10 cellular contexts compared by ENCODE assay signal in the genomic region with DNA sequence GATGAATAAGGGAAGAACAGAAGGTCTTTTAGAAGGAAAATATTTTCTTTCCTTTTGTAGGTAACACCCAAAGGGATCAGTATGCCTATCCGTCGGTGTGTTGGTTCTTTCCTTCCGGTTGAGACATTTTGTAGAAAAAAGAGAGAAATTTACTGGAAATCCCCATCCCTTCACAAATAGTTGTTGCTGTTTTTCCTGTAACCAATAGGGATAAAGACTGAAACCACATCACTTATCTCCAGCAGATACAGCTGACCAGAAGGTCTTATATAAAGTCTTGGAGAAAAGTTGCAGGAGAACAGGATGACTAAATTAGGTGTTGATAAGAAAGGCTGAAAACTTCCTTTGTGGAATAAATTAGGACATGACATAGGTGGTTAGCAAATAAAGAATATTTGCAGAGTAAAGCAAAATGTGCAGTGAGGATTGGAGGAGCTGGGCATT. TPM values are rescaled to one million over a fixed set of nuclear protein-coding genes. Genes with fewer than 3 reads are reported as not detected.
DNase-seq lines count a peak whose midpoint lies in the region; ATAC-seq, FAIRE-seq and TF ChIP-seq lines count a peak whose summit lies in the region.
"Had no signal": no experiment of that assay in that cellular context is flagged by ENCODE, and none has a peak within 500 bp of the region (broad histone marks: within the 10 kb centered on the region; RNA-seq: fewer than 3 reads in every experiment).

No MANE protein-coding gene starts in this region.

- H3K36me3 Mint-ChIP-seq in endothelial cell (ENCODE audit: low read depth, unreplicated experiment): no peaks in the 10 kb centered on the region

- peak overlapping the region; percentile 94 for H3K27ac Mint-ChIP-seq in endothelial cell (ENCODE audit: unreplicated experiment)

- H3K36me3 ChIP-seq in pancreas (no peaks in the 10 kb centered on the region), BE2C (no peaks in the 10 kb centered on the region)

- H3K27me3 Mint-ChIP-seq in endothelial cell (ENCODE audit: unreplicated experiment): peaks cover 4% of the 10 kb centered on the region

- no peak overlapping the region for H3K4me3 Mint-ChIP-seq in endothelial cell (ENCODE audit: unreplicated experiment)

- no peaks in the 10 kb centered on the region for H3K9me3 Mint-ChIP-seq in endothelial cell (ENCODE audit: unreplicated experiment)

- H3K4me1 Mint-ChIP-seq in endothelial cell (ENCODE audit: unreplicated experiment): peaks cover 10% of the 10 kb centered on the region

- intact Hi-C loops in pancreas (cut with DNase I): no loop called here

- peak overlapping the region in 1 of 4 donors; percentile 71 for H3K27ac ChIP-seq in pancreas

- FAIRE-seq in GM12891 (lab: Jason Lieb, UNC): peak; percentile 48
- peak; percentile 59 for FAIRE-seq in pancreas (lab: Jason Lieb, UNC)

- 0% methylated on average over 2 to 3 of the region's 3 CpGs for WGBS in pancreas, 2 donors

- 0 out of 2 replicates have a peak, but pooled peaks have one; percentile 14 for TF ChIP-seq POLR2A in GM12891 (IDR thresholded peaks at IDR 0.05; ENCODE audit: low read depth, low read length)

- H3K27me3 ChIP-seq in pancreas (no peaks in the 10 kb centered on the region), BE2C (0 out of 2 replicates have a peak, but pooled peaks cover 5% of the 10 kb centered on the region)

- H3K4me3 ChIP-seq in pancreas (no peak overlapping the region), BE2C (ENCODE audit: low read depth, low read length) (no peak overlapping the region)

- ATAC-seq in pancreas (peak in 3 of 4 donors; percentile 48 to 89 (median 82)), HG02571 (IDR thresholded peaks at IDR 0.05; ENCODE audit: unreplicated experiment) (no peak), GM21367 (IDR thresholded peaks at IDR 0.05; ENCODE audit: unreplicated experiment) (no peak)

- TF ChIP-seq CTCF in endothelial cell (IDR thresholded peaks at IDR 0.05; ENCODE audit: unreplicated experiment) (no peak), pancreas (IDR thresholded peaks at IDR 0.05) (no peak), BE2C (IDR thresholded peaks at IDR 0.05; ENCODE audit: low read depth, low read length) (no peak)

- H3K9me3 ChIP-seq in pancreas: no peaks in the 10 kb centered on the region
- no peaks in the 10 kb centered on the region for H3K9me3 ChIP-seq in BE2C

- in situ Hi-C loops in KBM-7 (cut with MboI; ENCODE audit: low pct_unique_long_range_greater_than_20kb, low sequenced_read_pairs): no loop called here

- H3K4me1 ChIP-seq in pancreas (no peaks in the 10 kb centered on the region), BE2C (no peaks in the 10 kb centered on the region)

- DNase-seq in GM12891 (ENCODE audit: insufficient read length, low spot score): no peak
- peak; percentile 42 for DNase-seq in KBM-7
- DNase-seq in endothelial cell (ENCODE audit: low spot score): no peak
- no peak for DNase-seq in pancreas
- no peak for DNase-seq in dermis blood vessel endothelial cell
- no peak for DNase-seq in BE2C
- DNase-seq: H7, islet precursor cell had no signal

TF ChIP-seq in GM12891, 5 proteins besides CTCF, POLR2A, EP300 and RAD21:
- TF ChIP-seq POLR2AphosphoS5 (IDR thresholded peaks at IDR 0.05; ENCODE audit: low read depth, low read length) (0 out of 2 replicates have a peak, but pooled peaks have one; percentile 37), TAF1 (IDR thresholded peaks at IDR 0.05; ENCODE audit: low read depth, low read length) (no peak)

RNA-seq across cellular contexts. Expression of a gene that starts 14.8 kb away (rescaled TPM):
- polyA plus RNA-seq in GM12891 (2012; ENCODE audit: low read depth, missing spikeins): 1,438 TPM
- total RNA-seq in endothelial cell (ENCODE audit: unreplicated experiment): 5.1 TPM
- total RNA-seq in pancreas: 100 to 1,000 TPM in 1 of 6 donors, 10 to 100 TPM in 4, 1 to 10 TPM in 1; 9.3 to 165 (median 23.5) TPM
- 10 to 100 TPM in 1 of 2 donors, 1 to 10 TPM in 1; 9.8 to 20.2 TPM for polyA plus RNA-seq in pancreas
- total RNA-seq in dermis blood vessel endothelial cell: 0.17 TPM in 1 of 2 replicates, not detected in the other
- polyA plus RNA-seq in BE2C (2012; ENCODE audit: insufficient read depth, insufficient read length, low read depth): not detected

RNA-seq across cellular contexts. Expression of a gene that starts 32.8 kb away (rescaled TPM):
- polyA plus RNA-seq in GM12891 (2012; ENCODE audit: low read depth, missing spikeins): 1,375 TPM
- total RNA-seq in endothelial cell (ENCODE audit: unreplicated experiment) (not detected), pancreas (10 to 100 TPM in 2 of 6 donors, 1 to 10 TPM in 4; 1.1 to 66.1 (median 5.0) TPM), dermis blood vessel endothelial cell (not detected in 2 replicates)
- polyA plus RNA-seq in pancreas: 1 to 10 TPM; 1.2 to 4.5 TPM
- 0.88 TPM for polyA plus RNA-seq in BE2C (2012; ENCODE audit: insufficient read depth, insufficient read length, low read depth)
- total RNA-seq: H7 had no signal

Comparison
In these comparisons a context has a peak if more than half of its experiments do, and no peak if none do; other contexts are left out.
1. ATAC-seq: peak in pancreas (3 of 4); none in HG02571 (single experiment) and GM21367 (single experiment).